In genomic region chr1:211830330-211831142, GRCh38 we compare ENCODE assay signal across 8 cellular contexts. TPM values are rescaled to one million over a fixed set of nuclear protein-coding genes. Genes with fewer than 3 reads are reported as not detected.
DNase-seq lines count a peak whose midpoint lies in the region; ATAC-seq, FAIRE-seq and TF ChIP-seq lines count a peak whose summit lies in the region.

LPGAT1 (minus strand) TSS chr1:211830763; CDS start chr1:211829296, 1,467 bp downstream.

- peak within 1 kb of the TSS; percentile 82 for H3K9ac ChIP-seq in NT2/D1 (ENCODE audit: insufficient read length, low read depth)

- TF ChIP-seq CTCF in CD14-positive monocyte (IDR thresholded peaks at IDR 0.05), result peak; percentile 76
- TF ChIP-seq CTCF in endothelial cell (IDR thresholded peaks at IDR 0.05; ENCODE audit: unreplicated experiment), result no peak

- H3K36me3 Mint-ChIP-seq in CD14-positive monocyte (peaks cover 11 to 12% of the 10 kb centered on the region in 2 donors), endothelial cell (ENCODE audit: low read depth, unreplicated experiment) (no peaks in the 10 kb centered on the region)

- peaks cover under 1% of the 10 kb centered on the region for H3K36me3 ChIP-seq in NT2/D1 (ENCODE audit: insufficient read depth, insufficient read length, low read length)

- H3K4me3 ChIP-seq in NT2/D1 (ENCODE audit: insufficient read length, low read depth), result peak within 1 kb of the TSS; percentile 71

- H3K27ac Mint-ChIP-seq in CD14-positive monocyte (peak within 1 kb of the TSS; percentile 89 to 95 (median 92)), endothelial cell (ENCODE audit: unreplicated experiment) (peak within 1 kb of the TSS; percentile 70)

- peaks cover 13% of the 10 kb centered on the region for H3K27me3 ChIP-seq in NT2/D1 (ENCODE audit: insufficient read depth, insufficient read length)

- no peaks in the 10 kb centered on the region for H3K9me3 ChIP-seq in NT2/D1 (ENCODE audit: insufficient read depth, low read length)

- H3K4me3 Mint-ChIP-seq in CD14-positive monocyte (peak within 1 kb of the TSS; percentile 89 to 97), endothelial cell (ENCODE audit: unreplicated experiment) (peak within 1 kb of the TSS; percentile 96)

- DNase-seq in CD14-positive monocyte (ENCODE audit: low spot score) (peak; percentile 64), GM19239 (ENCODE audit: insufficient read length, low spot score) (peak; percentile 78), NT2/D1 (ENCODE audit: low read depth, low spot score) (peak; percentile 70), endothelial cell (ENCODE audit: low spot score) (peak; percentile 80), midbrain (lab: John Stamatoyannopoulos, UW) (peak; percentile 83)
- peak; percentile 76 for DNase-seq in activated CD8-positive, alpha-beta memory T cell treated with anti-CD3 and anti-CD28 coated beads, Interleukin-2, amount 50 U/mL, for 4 hours
- DNase-seq in stimulated activated CD8-positive, alpha-beta memory T cell treated with anti-CD3 and anti-CD28 coated beads, Interleukin-2, amount 100 ng/mL, for 48 hours (ENCODE audit: low read depth in 2 of 2), result peak; percentile 62 to 70

- H3K4me1 ChIP-seq in NT2/D1 (ENCODE audit: insufficient read depth, insufficient read length), result no peaks in the 10 kb centered on the region

- H3K9me3 Mint-ChIP-seq in CD14-positive monocyte (no peaks in the 10 kb centered on the region), endothelial cell (ENCODE audit: unreplicated experiment) (no peaks in the 10 kb centered on the region)

- intact Hi-C loops in CD14-positive monocyte (cut with micrococcal nuclease), result loop anchor here in 1 of 2 donors (2.0 to 10.0 kb wide), 2 partner anchors 104 to 132 kb away; no protein-coding TSS in a partner anchor

- peak; percentile 87 for FAIRE-seq in GM19239 (lab: Jason Lieb, UNC)

- H3K4me1 Mint-ChIP-seq in CD14-positive monocyte (peaks cover 48% of the 10 kb centered on the region), endothelial cell (ENCODE audit: unreplicated experiment) (peaks cover 12% of the 10 kb centered on the region)

- H3K27me3 Mint-ChIP-seq in CD14-positive monocyte (ENCODE audit: low read depth in 3 of 3) (peaks cover 0 to 3% (median 0%) of the 10 kb centered on the region in 3 donors), endothelial cell (ENCODE audit: unreplicated experiment) (peaks cover 3% of the 10 kb centered on the region)

- ATAC-seq in HG03457 (IDR thresholded peaks at IDR 0.05; ENCODE audit: unreplicated experiment), result peak; percentile 52

RNA-seq across cellular contexts. Expression of gene LPGAT1, which starts in this region (rescaled TPM):
- polyA plus RNA-seq in CD14-positive monocyte, result 10 to 100 TPM; 40.2 to 52.1 TPM
- 34.7 TPM for total RNA-seq in endothelial cell (ENCODE audit: unreplicated experiment)

Comparison
In these comparisons a context has a peak if more than half of its experiments do, and no peak if none do; other contexts are left out.
1. Peak in every context shown above with its lines: DNase-seq, ATAC-seq and H3K4me3 ChIP-seq.